Comparison of ENCODE assay signal across 8 cellular contexts in genomic region chr14:50000215-50001145, GRCh38.
DNase-seq lines count a peak whose midpoint lies in the region; ATAC-seq and TF ChIP-seq lines count a peak whose summit lies in the region.

No MANE protein-coding gene starts in this region.

- TF ChIP-seq CTCF in right atrium auricular region (IDR thresholded peaks at IDR 0.05), result no peak

- H3K27me3 ChIP-seq in BLaER1 (no peaks in the 10 kb centered on the region), right atrium auricular region (no peaks in the 10 kb centered on the region)

- peak overlapping the region; percentile 76 for H3K4me2 ChIP-seq in BLaER1

- no peaks in the 10 kb centered on the region for H3K9me3 ChIP-seq in BLaER1
- H3K9me3 ChIP-seq in right atrium auricular region, result no peaks in the 10 kb centered on the region

- DNase-seq in HCEC 1CT, result peak; percentile 92
- peak; percentile 54 for DNase-seq in T follicular helper cell (ENCODE audit: low read depth)
- DNase-seq in activated naive CD8-positive, alpha-beta T cell treated with anti-CD3 and anti-CD28 coated beads, Interleukin-2, amount 50 U/mL, for 16 hours (ENCODE audit: low read depth, low spot score), result peak; percentile 42
- DNase-seq in right atrium auricular region (ENCODE audit: low spot score), result peak; percentile 87
- peak; percentile 94 for DNase-seq in smooth muscle cell of the brain vasculature (ENCODE audit: low read depth, low spot score)
- no peak for DNase-seq in NCI-H1930 (lab: John Stamatoyannopoulos, UW)

- no peaks in the 10 kb centered on the region for H3K36me3 ChIP-seq in BLaER1
- H3K36me3 ChIP-seq in right atrium auricular region, result no peaks in the 10 kb centered on the region

- no peaks in the 10 kb centered on the region for H4K20me1 ChIP-seq in BLaER1

- no peak for ATAC-seq in HG03342 (IDR thresholded peaks at IDR 0.05; ENCODE audit: unreplicated experiment)

- H3K4me1 ChIP-seq in BLaER1 (peaks cover 54% of the 10 kb centered on the region), right atrium auricular region (peaks cover 0 to 53% of the 10 kb centered on the region in 2 donors)

- H3K27ac ChIP-seq in BLaER1 (peak overlapping the region; percentile 72), right atrium auricular region (peak overlapping the region; percentile 73 to 83)

- H3K4me3 ChIP-seq in BLaER1 (0 out of 2 replicates have a peak overlapping the region, but pooled peaks have one; percentile 31), right atrium auricular region (no peak overlapping the region)

- peak overlapping the region; percentile 34 for H3K9ac ChIP-seq in BLaER1

Comparison
In these comparisons a context has a peak if more than half of its experiments do, and no peak if none do; other contexts are left out.
1. DNase-seq: peak in HCEC 1CT (single experiment), T follicular helper cell (single experiment), activated naive CD8-positive, alpha-beta T cell treated with anti-CD3 and anti-CD28 coated beads, Interleukin-2, amount 50 U/mL, for 16 hours (single experiment), right atrium auricular region (single experiment) and smooth muscle cell of the brain vasculature (single experiment); none in NCI-H1930 (0 of 2).